In genomic region chr20:34415079-34415478, GRCh38 we compare ENCODE assay signal across 11 cellular contexts. TPM values are rescaled to one million over a fixed set of nuclear protein-coding genes. Genes with fewer than 3 reads are reported as not detected.
DNase-seq lines count a peak whose midpoint lies in the region; ATAC-seq, FAIRE-seq and TF ChIP-seq lines count a peak whose summit lies in the region.
"Had no signal": no experiment of that assay in that cellular context is flagged by ENCODE, and none has a peak within 500 bp of the region (broad histone marks: within the 10 kb centered on the region; RNA-seq: fewer than 3 reads in every experiment).

No MANE protein-coding gene starts in this region.

- peaks cover 13% of the 10 kb centered on the region for H3K4me1 ChIP-seq in endothelial cell of umbilical vein (ENCODE audit: control insufficient read depth, extremely low read depth, insufficient read depth, low read length)

- peaks cover 0 to 2% (median 0%) of the 10 kb centered on the region in 3 donors for H3K27me3 Mint-ChIP-seq in CD14-positive monocyte (ENCODE audit: low read depth in 3 of 3)

- ATAC-seq in HG02588 (IDR thresholded peaks at IDR 0.05; ENCODE audit: unreplicated experiment): no peak

- FAIRE-seq in endothelial cell of umbilical vein (lab: Jason Lieb, UNC): peak; percentile 54

- DNase-seq in CD14-positive monocyte (ENCODE audit: low spot score) (no peak), GM20000 (ENCODE audit: low spot score) (peak; percentile 32), MV-4-11 (lab: John Stamatoyannopoulos, UW) (peak; percentile 85), endothelial cell of umbilical vein (ENCODE audit: low read depth, low spot score) (peak; percentile 45), NCI-H1092 (lab: John Stamatoyannopoulos, UW) (no peak), NCI-H2227 (lab: John Stamatoyannopoulos, UW; ENCODE audit: unreplicated experiment) (no peak), C1 segment of cervical spinal cord (lab: John Stamatoyannopoulos, UW) (no peak)
- DNase-seq: DMS 273 treated with DMSO at 0.1 percent for 48 hours, SHP77 treated with DMSO at 0.1 percent for 48 hours had no signal

- TF ChIP-seq CTCF in CD14-positive monocyte (IDR thresholded peaks at IDR 0.05) (no peak), GM20000 (IDR thresholded peaks at IDR 0.05; ENCODE audit: extremely low read depth, missing control alignments) (no peak), endothelial cell of umbilical vein (IDR thresholded peaks at IDR 0.05; ENCODE audit: extremely low read depth in 1 of 2, insufficient read depth in 1 of 2, low read depth in 1 of 2, low read length in 2 of 2) (no peak)

- no TSS peak for BruUV-seq in endothelial cell of umbilical vein (replicated peaks; lab: Mats Ljungman, UMichigan)

- TF ChIP-seq POLR2A in endothelial cell of umbilical vein (IDR thresholded peaks at IDR 0.05; ENCODE audit: low read depth, low read length): no peak

- H3K27ac ChIP-seq in endothelial cell of umbilical vein (ENCODE audit: insufficient read depth, low read depth, low read length): no peak overlapping the region

- H2AFZ ChIP-seq in endothelial cell of umbilical vein (ENCODE audit: low read depth, low read length): no peak overlapping the region

- intact Hi-C loops in CD14-positive monocyte (cut with micrococcal nuclease): no loop called here
- intact Hi-C loops in endothelial cell of umbilical vein (cut with micrococcal nuclease): no loop called here

- peaks cover 2% of the 10 kb centered on the region for H4K20me1 ChIP-seq in endothelial cell of umbilical vein (replicated peaks; ENCODE audit: control insufficient read depth, extremely low read depth, insufficient read depth, low read length)

- POLR2A ChIA-PET in endothelial cell of umbilical vein (lab: Charles Lee): no interaction called here

- peaks cover 52 to 83% of the 10 kb centered on the region in 2 donors for H3K36me3 Mint-ChIP-seq in CD14-positive monocyte

- no peaks in the 10 kb centered on the region for H3K9me3 ChIP-seq in endothelial cell of umbilical vein (replicated peaks; ENCODE audit: control insufficient read depth, insufficient read depth, low read length)

- CTCF ChIA-PET in endothelial cell of umbilical vein (lab: Charles Lee): interaction anchor here (1.1 to 1.2 kb wide), 2 partner anchors 102 to 224 kb away, joined by 3 to 7 read pairs; no protein-coding TSS in a partner anchor

- H3K4me1 Mint-ChIP-seq in CD14-positive monocyte: peaks cover 9% of the 10 kb centered on the region
- H3K4me1 Mint-ChIP-seq: nephron had no signal

- peaks cover 14% of the 10 kb centered on the region for H3K79me2 ChIP-seq in endothelial cell of umbilical vein (ENCODE audit: control insufficient read depth, insufficient read depth, low read length)

- peak overlapping the region; percentile 17 to 81 (median 51) for H3K27ac Mint-ChIP-seq in CD14-positive monocyte

- H3K4me3 ChIP-seq in endothelial cell of umbilical vein (replicated peaks in 1 of 3; ENCODE audit: insufficient read depth in 1 of 3, low read depth in 1 of 3, low read length in 3 of 3): no peak overlapping the region

- no peak overlapping the region for H3K4me3 Mint-ChIP-seq in CD14-positive monocyte
- H3K4me3 Mint-ChIP-seq: nephron had no signal

- no peaks in the 10 kb centered on the region for H3K27me3 ChIP-seq in endothelial cell of umbilical vein (ENCODE audit: control insufficient read depth in 2 of 2, insufficient read depth in 2 of 2, low read length in 2 of 2)

- H3K4me2 ChIP-seq in endothelial cell of umbilical vein (ENCODE audit: insufficient read depth, low read length): peak overlapping the region; percentile 52

- peaks cover 0 to 2% (median 0%) of the 10 kb centered on the region in 7 donors for H3K9me3 Mint-ChIP-seq in CD14-positive monocyte
- H3K9me3 Mint-ChIP-seq: nephron had no signal

- H3K9me1 ChIP-seq in endothelial cell of umbilical vein (replicated peaks; ENCODE audit: control insufficient read depth, extremely low read depth, insufficient read depth, low read length): no peaks in the 10 kb centered on the region

- H3K9ac ChIP-seq in endothelial cell of umbilical vein (replicated peaks; ENCODE audit: extremely low read depth, insufficient read depth, low read length): no peak overlapping the region

- dilution Hi-C loops in endothelial cell of umbilical vein (cut with MboI; ENCODE audit: extremely low pct_ligation_motif_present, low sequenced_read_pairs): no loop called here

- H3K36me3 ChIP-seq in endothelial cell of umbilical vein (ENCODE audit: control insufficient read depth in 2 of 2, extremely low read depth in 1 of 2, insufficient read depth in 2 of 2, low read length in 2 of 2): peaks cover 0 to 14% of the 10 kb centered on the region in 2 experiments

TF ChIP-seq in endothelial cell of umbilical vein, 7 proteins besides CTCF, POLR2A, EP300 and RAD21:
- no peak for TF ChIP-seq FOS (IDR thresholded peaks at IDR 0.05; ENCODE audit: borderline replicate concordance, insufficient read depth, low read length)
- no peak for TF ChIP-seq MYC (IDR thresholded peaks at IDR 0.05; ENCODE audit: low read depth, low read length)
- TF ChIP-seq JUN (IDR thresholded peaks at IDR 0.05; ENCODE audit: borderline replicate concordance, insufficient read depth, insufficient read length, low read depth): peak; percentile 4
- TF ChIP-seq MAX (IDR thresholded peaks at IDR 0.05; ENCODE audit: insufficient read depth, insufficient read length): no peak

RNA-seq across cellular contexts. Expression of gene ITCH, which starts 52.0 kb away (rescaled TPM):
- polyA plus RNA-seq in CD14-positive monocyte (10 to 100 TPM; 19.9 to 26.6 TPM), endothelial cell of umbilical vein (6.4 and 29.5 TPM in 2 replicates)
- 52.2 and 57.4 TPM in 2 replicates for total RNA-seq in endothelial cell of umbilical vein
- 7.3 and 7.5 TPM in 2 replicates for polyA plus RNA-seq in endothelial cell of umbilical vein (2011; cell fraction: cytosol; rRNA removed)
- 15.6 and 18.5 TPM in 2 replicates for polyA plus RNA-seq in endothelial cell of umbilical vein (2011; cell fraction: nucleus; rRNA removed)
- 34.9 and 36.0 TPM in 2 replicates for polyA plus RNA-seq in endothelial cell of umbilical vein (2012)
- polyA minus RNA-seq in endothelial cell of umbilical vein: 29.5 and 73.8 TPM in 2 replicates
- 23.5 TPM for polyA minus RNA-seq in endothelial cell of umbilical vein (2011; cell fraction: cytosol; rRNA and poly(A)+ RNA removed)
- polyA minus RNA-seq in endothelial cell of umbilical vein (2011; cell fraction: nucleus; rRNA and poly(A)+ RNA removed): 39.4 and 67.0 TPM in 2 replicates

Comparison
In these comparisons a context has a peak if more than half of its experiments do, and no peak if none do; other contexts are left out.
1. DNase-seq: peak in GM20000 (single experiment), MV-4-11 (single experiment) and endothelial cell of umbilical vein (single experiment); none in CD14-positive monocyte (single experiment), NCI-H1092 (single experiment), NCI-H2227 (single experiment) and C1 segment of cervical spinal cord (0 of 14).